ENCODE assay signal across 8 cellular contexts in genomic region chr1:9909222-9910046, GRCh38. TPM values are rescaled to one million over a fixed set of nuclear protein-coding genes. Genes with fewer than 3 reads are reported as not detected.
A peak's percentile ranks its signal among the peaks of the same experiment; 100 is the strongest.
DNase-seq lines count a peak whose midpoint lies in the region; ATAC-seq and TF ChIP-seq lines count a peak whose summit lies in the region.

No MANE protein-coding gene starts in this region.

- peak overlapping the region; percentile 95 to 100 for H3K4me3 Mint-ChIP-seq in activated T-cell treated with anti-CD3 and anti-CD28 coated beads, Interleukin-2, amount 50 U/mL, for 72 hours

- peak overlapping the region; percentile 80 for H2AFZ ChIP-seq in Loucy (ENCODE audit: low read length)

- H3K9ac ChIP-seq in Loucy (ENCODE audit: low read depth, low read length, poor library complexity, severe bottlenecking) = peak overlapping the region; percentile 96

- H3K36me3 Mint-ChIP-seq in activated T-cell treated with anti-CD3 and anti-CD28 coated beads, Interleukin-2, amount 50 U/mL, for 72 hours (ENCODE audit: insufficient read depth in 2 of 2) = peaks cover 0 to 2% of the 10 kb centered on the region in 2 donors

- DNase-seq in cardiac muscle cell (ENCODE audit: low read depth in 1 of 2, low spot score in 1 of 2) (no peak), cardiac septum (ENCODE audit: low spot score) (no peak), germinal center (ENCODE audit: low spot score) (peak; percentile 20), psoas muscle (peak in 1 of 2 donors; percentile 70), SHP77 treated with DMSO at 0.1 percent for 48 hours (lab: John Stamatoyannopoulos, UW) (no peak), NCI-H187 treated with DMSO at 0.1 percent for 48 hours (lab: John Stamatoyannopoulos, UW) (no peak)
- DNase-seq in activated T-cell treated with anti-CD3 and anti-CD28 coated beads, Interleukin-2, amount 50 U/mL, for 72 hours = peak; percentile 67 to 68

- H3K4me3 ChIP-seq in cardiac muscle cell = peak overlapping the region; percentile 97
- H3K4me3 ChIP-seq in Loucy (ENCODE audit: low read length, poor library complexity, severe bottlenecking) = peak overlapping the region; percentile 99
- peak overlapping the region; percentile 79 for H3K4me3 ChIP-seq in psoas muscle

- peaks cover 6% of the 10 kb centered on the region for H4K20me1 ChIP-seq in Loucy (ENCODE audit: insufficient read depth, low read length, poor library complexity, severe bottlenecking)

- H3K27ac Mint-ChIP-seq in activated T-cell treated with anti-CD3 and anti-CD28 coated beads, Interleukin-2, amount 50 U/mL, for 72 hours = peak overlapping the region; percentile 54

- H3K4me1 ChIP-seq in cardiac muscle cell (ENCODE audit: low read depth) (peaks cover 18% of the 10 kb centered on the region), Loucy (ENCODE audit: insufficient read depth, low read length, poor library complexity, severe bottlenecking) (peaks cover 33% of the 10 kb centered on the region), psoas muscle (peaks cover 20% of the 10 kb centered on the region)

- no peaks in the 10 kb centered on the region for H3K9me3 ChIP-seq in cardiac muscle cell (ENCODE audit: low read depth)
- no peaks in the 10 kb centered on the region for H3K9me3 ChIP-seq in Loucy (ENCODE audit: insufficient read depth, low read depth, low read length)
- no peaks in the 10 kb centered on the region for H3K9me3 ChIP-seq in psoas muscle

- ATAC-seq in activated T-cell treated with anti-CD3 and anti-CD28 coated beads, Interleukin-2, amount 50 U/mL, for 72 hours (replicated peaks in 1 of 2) = no peak
- ATAC-seq in psoas muscle = no peak

- H3K27me3 ChIP-seq in cardiac muscle cell (no peaks in the 10 kb centered on the region), Loucy (ENCODE audit: insufficient read depth, low read length, poor library complexity, severe bottlenecking) (no peaks in the 10 kb centered on the region), psoas muscle (ENCODE audit: insufficient read depth in 3 of 3, low read length in 2 of 3) (no peaks in the 10 kb centered on the region)

- TF ChIP-seq CTCF in cardiac muscle cell (IDR thresholded peaks at IDR 0.05; ENCODE audit: low read depth, low read length) = no peak
- no peak for TF ChIP-seq CTCF in Loucy (conservative IDR thresholded peaks at IDR 0.05; ENCODE audit: low read length)
- TF ChIP-seq CTCF in psoas muscle (IDR thresholded peaks at IDR 0.05) = no peak

- H3K27ac ChIP-seq in cardiac muscle cell (peak overlapping the region; percentile 85), psoas muscle (peak overlapping the region; percentile 74)

- H3K27me3 Mint-ChIP-seq in activated T-cell treated with anti-CD3 and anti-CD28 coated beads, Interleukin-2, amount 50 U/mL, for 72 hours (ENCODE audit: low read depth) = peaks cover 6% of the 10 kb centered on the region

- WGBS in psoas muscle, 3 donors = 1 to 3% (median 2%) methylated on average over 37 to 47 of the region's 47 CpGs

- no peaks in the 10 kb centered on the region for H3F3A ChIP-seq in Loucy (ENCODE audit: low read depth)

- peaks cover 25% of the 10 kb centered on the region for H3K79me2 ChIP-seq in Loucy (ENCODE audit: insufficient read depth, low read length)

- intact Hi-C loops in cardiac septum (cut with DNase I) (loop anchor here (2.0 kb wide), 2 partner anchors 33 to 35 kb away; partner anchors contain the start of genes LZIC and NMNAT1), psoas muscle (cut with DNase I) (loop anchor here (1.0 to 5.0 kb wide), 4 partner anchors 32 to 123 kb away; partner anchors contain the start of genes LZIC (in 1 of the 2), NMNAT1 (in 1 of the 2) and UBE4B (in 1 of the 2))

- no peaks in the 10 kb centered on the region for H3K9me2 ChIP-seq in Loucy (replicated peaks; ENCODE audit: low read depth, low read length)

- H3K4me2 ChIP-seq in Loucy (ENCODE audit: low read depth, low read length, poor library complexity, severe bottlenecking) = peak overlapping the region; percentile 98

- no peaks in the 10 kb centered on the region for H3K36me3 ChIP-seq in cardiac muscle cell
- H3K36me3 ChIP-seq in Loucy (ENCODE audit: insufficient read depth, low read length) = no peaks in the 10 kb centered on the region
- H3K36me3 ChIP-seq in psoas muscle (ENCODE audit: insufficient read depth in 1 of 2, low read depth in 1 of 2) = no peaks in the 10 kb centered on the region

- H3K9me3 Mint-ChIP-seq in activated T-cell treated with anti-CD3 and anti-CD28 coated beads, Interleukin-2, amount 50 U/mL, for 72 hours = no peaks in the 10 kb centered on the region

- H3K4me1 Mint-ChIP-seq in activated T-cell treated with anti-CD3 and anti-CD28 coated beads, Interleukin-2, amount 50 U/mL, for 72 hours (ENCODE audit: low read depth) = peaks cover 66% of the 10 kb centered on the region

RNA-seq across cellular contexts. Expression of gene CTNNBIP1, which starts 0.6 kb away (rescaled TPM):
- total RNA-seq in cardiac muscle cell = 122 and 124 TPM in 2 replicates
- 80.1 and 111 TPM in 2 replicates for polyA plus RNA-seq in cardiac muscle cell
- total RNA-seq in cardiac septum = 19.3 TPM
- total RNA-seq in activated T-cell treated with anti-CD3 and anti-CD28 coated beads, Interleukin-2, amount 50 U/mL, for 72 hours = 10 to 100 TPM; 16.3 to 21.6 TPM
- 10 to 100 TPM; 12.7 to 18.5 (median 14.8) TPM for total RNA-seq in psoas muscle
- polyA plus RNA-seq in psoas muscle = 10 to 100 TPM in 2 of 3 donors, 1 to 10 TPM in 1; 5.9 to 11.9 (median 10.3) TPM

RNA-seq across cellular contexts. Expression of gene LZIC, which starts 33.8 kb away (rescaled TPM):
- 23.2 and 34.2 TPM in 2 replicates for total RNA-seq in cardiac muscle cell
- 35.4 and 47.2 TPM in 2 replicates for polyA plus RNA-seq in cardiac muscle cell
- total RNA-seq in cardiac septum = 29.7 TPM
- total RNA-seq in activated T-cell treated with anti-CD3 and anti-CD28 coated beads, Interleukin-2, amount 50 U/mL, for 72 hours = 10 to 100 TPM; 22.7 to 24.5 TPM
- 10 to 100 TPM; 17.6 to 24.9 (median 21.1) TPM for total RNA-seq in psoas muscle
- polyA plus RNA-seq in psoas muscle = 10 to 100 TPM; 17.3 to 37.5 (median 25.0) TPM

RNA-seq across cellular contexts. Expression of gene NMNAT1, which starts 33.8 kb away (rescaled TPM):
- total RNA-seq in cardiac muscle cell (14.4 and 16.9 TPM in 2 replicates), cardiac septum (18.5 TPM), psoas muscle (10 to 100 TPM in 3 of 4 donors, 1 to 10 TPM in 1; 8.0 to 18.2 (median 14.0) TPM)
- polyA plus RNA-seq in cardiac muscle cell (21.4 and 24.1 TPM in 2 replicates), psoas muscle (10 to 100 TPM in 2 of 3 donors, 1 to 10 TPM in 1; 6.9 to 16.9 (median 10.2) TPM)
- total RNA-seq in activated T-cell treated with anti-CD3 and anti-CD28 coated beads, Interleukin-2, amount 50 U/mL, for 72 hours = 10 to 100 TPM; 12.3 to 13.7 TPM

Comparison
In these comparisons a context has a peak if more than half of its experiments do, and no peak if none do; other contexts are left out.
1. DNase-seq: peak in activated T-cell treated with anti-CD3 and anti-CD28 coated beads, Interleukin-2, amount 50 U/mL, for 72 hours (2 of 2) and germinal center (single experiment); none in cardiac muscle cell (0 of 2), cardiac septum (single experiment), SHP77 treated with DMSO at 0.1 percent for 48 hours (single experiment) and NCI-H187 treated with DMSO at 0.1 percent for 48 hours (single experiment).
2. Peak in every context shown above with its lines, with median percentiles within 50 percentile points of each other: H3K4me3 ChIP-seq.